ENCODE assay signal across 18 cellular contexts in genomic region chr11:17378655-17379054, GRCh38. TPM values are rescaled to one million over a fixed set of nuclear protein-coding genes. Genes with fewer than 3 reads are reported as not detected.
DNase-seq lines count a peak whose midpoint lies in the region; ATAC-seq, FAIRE-seq and TF ChIP-seq lines count a peak whose summit lies in the region.
"Had no signal": no experiment of that assay in that cellular context is flagged by ENCODE, and none has a peak within 500 bp of the region (broad histone marks: within the 10 kb centered on the region; RNA-seq: fewer than 3 reads in every experiment).

No MANE protein-coding gene starts in this region.

- CTCF ChIA-PET in MCF 10A (lab: Yijun Ruan, JAX), result interaction anchor here (0.6 to 9.3 kb wide), 5 partner anchors 24 to 156 kb away, joined by 3 to 208 read pairs (median 3); no protein-coding TSS in a partner anchor

- H3K27ac Mint-ChIP-seq in MCF 10A (ENCODE audit: low read depth, unreplicated experiment), result peak overlapping the region; percentile 56

- peaks cover 15% of the 10 kb centered on the region for H3K36me3 Mint-ChIP-seq in MCF 10A (ENCODE audit: insufficient read depth, unreplicated experiment)

- intact Hi-C loops in MCF 10A (cut with micrococcal nuclease), result no loop called here
- intact Hi-C loops in breast epithelium (cut with DNase I; ENCODE audit: low total_unique reads), result no loop called here

- no TSS peak for BruUV-seq in MCF 10A (replicated peaks; lab: Mats Ljungman, UMichigan)

- H3K36me3 ChIP-seq in breast epithelium, result no peaks in the 10 kb centered on the region
- H3K36me3 ChIP-seq: BLaER1 had no signal

- DNase-seq in MCF 10A (ENCODE audit: unreplicated experiment) (no peak), breast epithelium (ENCODE audit: low spot score in 2 of 2) (no peak), epithelial cell of esophagus (ENCODE audit: low read depth) (peak; percentile 93), foreskin keratinocyte (peak; percentile 66 to 83), DMS 273 treated with DMSO at 0.1 percent for 48 hours (lab: John Stamatoyannopoulos, UW) (no peak), H54 (ENCODE audit: insufficient read length, low spot score) (no peak)
- DNase-seq: 8988T; AML-193; Caco-2; CD8-positive, alpha-beta memory T cell; DMS53; GF-D8; GOT3 had no signal

- H3K9me3 Mint-ChIP-seq in MCF 10A (ENCODE audit: unreplicated experiment), result no peaks in the 10 kb centered on the region

- H3K4me1 ChIP-seq in breast epithelium, result no peaks in the 10 kb centered on the region
- peaks cover 3% of the 10 kb centered on the region for H3K4me1 ChIP-seq in foreskin keratinocyte
- H3K4me1 ChIP-seq: Caco-2, HAP-1 had no signal

- ATAC-seq in foreskin keratinocyte (peak; percentile 25), HG03378 (IDR thresholded peaks at IDR 0.05; ENCODE audit: unreplicated experiment) (no peak)

- no peaks in the 10 kb centered on the region for H3K4me1 Mint-ChIP-seq in MCF 10A (ENCODE audit: insufficient read depth, unreplicated experiment)
- H3K4me1 Mint-ChIP-seq: CD8-positive, alpha-beta memory T cell had no signal

- no peaks in the 10 kb centered on the region for H3K27me3 Mint-ChIP-seq in MCF 10A (ENCODE audit: insufficient read depth, unreplicated experiment)
- H3K27me3 Mint-ChIP-seq: CD8-positive, alpha-beta memory T cell had no signal

- H3K9me3 ChIP-seq in breast epithelium, result peaks cover 4 to 20% of the 10 kb centered on the region in 2 donors
- H3K9me3 ChIP-seq: HAP-1 had no signal

- no peak for TF ChIP-seq CTCF in MCF 10A (IDR thresholded peaks at IDR 0.05; ENCODE audit: unreplicated experiment)
- TF ChIP-seq CTCF in breast epithelium (IDR thresholded peaks at IDR 0.05), result no peak
- no peak for TF ChIP-seq CTCF in epithelial cell of esophagus (IDR thresholded peaks at IDR 0.05; ENCODE audit: insufficient read depth, low read depth, low read length, missing control alignments)
- TF ChIP-seq CTCF in foreskin keratinocyte (conservative IDR thresholded peaks at IDR 0.05), result no peak

- H3K4me3 Mint-ChIP-seq in MCF 10A (ENCODE audit: unreplicated experiment), result no peak overlapping the region
- H3K4me3 Mint-ChIP-seq: CD8-positive, alpha-beta memory T cell had no signal

- POLR2A ChIA-PET in MCF 10A (lab: Yijun Ruan, JAX), result interaction anchor here (0.7 to 0.9 kb wide), 2 partner anchors 25 to 170 kb away, joined by 3 to 5 read pairs; no protein-coding TSS in a partner anchor

- TF ChIP-seq POLR2A in breast epithelium (IDR thresholded peaks at IDR 0.05), result no peak
- no peak for TF ChIP-seq POLR2A in H54 (IDR thresholded peaks at IDR 0.05; ENCODE audit: low read depth, low read length)

- H3K4me3 ChIP-seq in breast epithelium, result no peak overlapping the region
- no peak overlapping the region for H3K4me3 ChIP-seq in epithelial cell of esophagus (ENCODE audit: low read length)
- H3K4me3 ChIP-seq: BLaER1, HAP-1 had no signal

- no peak for FAIRE-seq in H54 (lab: Jason Lieb, UNC)
- FAIRE-seq: GM19239, HTR-8/SVneo had no signal

- no peak overlapping the region for H3K27ac ChIP-seq in breast epithelium
- H3K27ac ChIP-seq in foreskin keratinocyte, result peak overlapping the region; percentile 76
- H3K27ac ChIP-seq: BLaER1 had no signal

- no peaks in the 10 kb centered on the region for H3K27me3 ChIP-seq in breast epithelium
- H3K27me3 ChIP-seq in foreskin keratinocyte, result no peaks in the 10 kb centered on the region
- H3K27me3 ChIP-seq: BLaER1 had no signal

RNA-seq across cellular contexts. Expression of gene KCNJ11, which starts 9.8 kb away (rescaled TPM):
- total RNA-seq in MCF 10A (2022), result 0.54 TPM in 1 of 2 replicates, not detected in the other
- total RNA-seq in breast epithelium, result 1 to 10 TPM in 2 of 3 donors, under 1 TPM in 1; 0.80 to 5.0 (median 4.9) TPM
- total RNA-seq in foreskin keratinocyte, result 0.04 TPM in 1 of 2 replicates, not detected in the other
- 0.02 TPM in 1 of 2 replicates, not detected in the other for polyA plus RNA-seq in foreskin keratinocyte

RNA-seq across cellular contexts. Expression of gene NCR3LG1, which starts 27.1 kb away (rescaled TPM):
- total RNA-seq in MCF 10A (2022) (13.6 and 14.2 TPM in 2 replicates), breast epithelium (1 to 10 TPM; 2.9 to 5.0 (median 4.3) TPM), foreskin keratinocyte (4.2 and 9.1 TPM in 2 replicates)
- 0.31 and 0.58 TPM in 2 replicates for polyA plus RNA-seq in foreskin keratinocyte

Comparison
In these comparisons a context has a peak if more than half of its experiments do, and no peak if none do; other contexts are left out.
1. DNase-seq: peak in epithelial cell of esophagus (single experiment) and foreskin keratinocyte (2 of 2); none in MCF 10A (single experiment), breast epithelium (0 of 2), DMS 273 treated with DMSO at 0.1 percent for 48 hours (single experiment) and H54 (single experiment).